In genomic region chr3:39189648-39190269, GRCh38 we compare ENCODE assay signal across 8 cellular contexts. TPM values are rescaled to one million over a fixed set of nuclear protein-coding genes. Genes with fewer than 3 reads are reported as not detected.
DNase-seq lines count a peak whose midpoint lies in the region; ATAC-seq lines count a peak whose summit lies in the region.

No MANE protein-coding gene starts in this region.

- H3K27me3 Mint-ChIP-seq in activated CD8-positive, alpha-beta memory T cell treated with anti-CD3 and anti-CD28 coated beads, Interleukin-2, amount 10 ng/mL, durations not matched to agents 7 days and 5 days, result no peaks in the 10 kb centered on the region

- peaks cover 8% of the 10 kb centered on the region for H3K4me1 Mint-ChIP-seq in activated CD8-positive, alpha-beta memory T cell treated with anti-CD3 and anti-CD28 coated beads, Interleukin-2, amount 10 ng/mL, durations not matched to agents 7 days and 5 days

- no peak overlapping the region for H3K27ac ChIP-seq in substantia nigra (ENCODE audit: low read depth, low read length, poor library complexity, severe bottlenecking)

- no peak overlapping the region for H3K4me3 Mint-ChIP-seq in activated CD8-positive, alpha-beta memory T cell treated with anti-CD3 and anti-CD28 coated beads, Interleukin-2, amount 10 ng/mL, durations not matched to agents 7 days and 5 days

- peak overlapping the region; percentile 56 for H3K27ac Mint-ChIP-seq in activated CD8-positive, alpha-beta memory T cell treated with anti-CD3 and anti-CD28 coated beads, Interleukin-2, amount 10 ng/mL, durations not matched to agents 7 days and 5 days

- no peaks in the 10 kb centered on the region for H3K9me3 Mint-ChIP-seq in activated CD8-positive, alpha-beta memory T cell treated with anti-CD3 and anti-CD28 coated beads, Interleukin-2, amount 10 ng/mL, durations not matched to agents 7 days and 5 days (ENCODE audit: low read depth)

- ATAC-seq in HG02981 (IDR thresholded peaks at IDR 0.05; ENCODE audit: unreplicated experiment), result peak; percentile 46
- ATAC-seq in activated CD8-positive, alpha-beta memory T cell treated with anti-CD3 and anti-CD28 coated beads, Interleukin-2, amount 10 ng/mL, durations not matched to agents 7 days and 5 days, result peak; percentile 70

- DNase-seq in GM03348 (ENCODE audit: low spot score) (peak; percentile 83), NCI-H82 treated with DMSO at 0.1 percent for 48 hours (lab: John Stamatoyannopoulos, UW; ENCODE audit: unreplicated experiment) (peak; percentile 59), epidermal melanocyte (ENCODE audit: insufficient read length, low spot score) (peak; percentile 81), myocyte (ENCODE audit: low read depth) (peak; percentile 73), substantia nigra (lab: John Stamatoyannopoulos, UW) (peak in 31 of 49 donors; percentile 15 to 76 (median 39)), posterior vena cava (ENCODE audit: low spot score) (no peak)
- DNase-seq in activated CD8-positive, alpha-beta memory T cell treated with anti-CD3 and anti-CD28 coated beads, Interleukin-2, amount 10 ng/mL, durations not matched to agents 7 days and 5 days, result peak; percentile 63

- no peaks in the 10 kb centered on the region for H3K36me3 Mint-ChIP-seq in activated CD8-positive, alpha-beta memory T cell treated with anti-CD3 and anti-CD28 coated beads, Interleukin-2, amount 10 ng/mL, durations not matched to agents 7 days and 5 days

- CTCF ChIA-PET in activated CD8-positive, alpha-beta memory T cell treated with anti-CD3 and anti-CD28 coated beads, Interleukin-2, amount 10 ng/mL, durations not matched to agents 7 days and 5 days (lab: Charles Lee), result interaction anchor here (0.5 to 16.2 kb wide), 32 partner anchors 9 to 668 kb away, joined by 3 to 389 read pairs (median 4); no protein-coding TSS in a partner anchor

- intact Hi-C loops in posterior vena cava (cut with DNase I), result loop anchor here (5.0 kb wide), 2 partner anchors 52 to 103 kb away; no protein-coding TSS in a partner anchor

RNA-seq across cellular contexts. Expression of gene XIRP1, which starts 2.6 kb away (rescaled TPM):
- 1 to 10 TPM in 1 of 2 experiments, under 1 TPM in 1; 0.06 to 1.0 TPM for total RNA-seq in activated CD8-positive, alpha-beta memory T cell treated with anti-CD3 and anti-CD28 coated beads, Interleukin-2, amount 10 ng/mL, durations not matched to agents 7 days and 5 days
- total RNA-seq in myocyte (104 and 142 TPM in 2 replicates), posterior vena cava (1 to 10 TPM in 1 of 2 donors, under 1 TPM in 1; 0.23 to 7.1 TPM)
- 21.6 TPM for polyA plus RNA-seq in myocyte (2012)

RNA-seq across cellular contexts. Expression of gene CSRNP1, which starts 36.4 kb away (rescaled TPM):
- 10 to 100 TPM; 15.6 to 20.2 TPM for total RNA-seq in activated CD8-positive, alpha-beta memory T cell treated with anti-CD3 and anti-CD28 coated beads, Interleukin-2, amount 10 ng/mL, durations not matched to agents 7 days and 5 days
- total RNA-seq in myocyte (10.6 and 13.7 TPM in 2 replicates), posterior vena cava (10 to 100 TPM; 23.5 to 61.4 TPM)
- polyA plus RNA-seq in myocyte (2012), result 19.7 TPM

Comparison
In these comparisons a context has a peak if more than half of its experiments do, and no peak if none do; other contexts are left out.
1. RNA of gene XIRP1, which starts 2.6 kb away (total RNA-seq): 104 to 142 TPM in myocyte; 0.23 to 7.1 TPM in posterior vena cava and 0.06 to 1.0 TPM in activated CD8-positive, alpha-beta memory T cell treated with anti-CD3 and anti-CD28 coated beads, Interleukin-2, amount 10 ng/mL, durations not matched to agents 7 days and 5 days; every median in the first group is over 10 times any median in the second.